Comparison of ENCODE assay signal across 1 cellular context in the genomic region with DNA sequence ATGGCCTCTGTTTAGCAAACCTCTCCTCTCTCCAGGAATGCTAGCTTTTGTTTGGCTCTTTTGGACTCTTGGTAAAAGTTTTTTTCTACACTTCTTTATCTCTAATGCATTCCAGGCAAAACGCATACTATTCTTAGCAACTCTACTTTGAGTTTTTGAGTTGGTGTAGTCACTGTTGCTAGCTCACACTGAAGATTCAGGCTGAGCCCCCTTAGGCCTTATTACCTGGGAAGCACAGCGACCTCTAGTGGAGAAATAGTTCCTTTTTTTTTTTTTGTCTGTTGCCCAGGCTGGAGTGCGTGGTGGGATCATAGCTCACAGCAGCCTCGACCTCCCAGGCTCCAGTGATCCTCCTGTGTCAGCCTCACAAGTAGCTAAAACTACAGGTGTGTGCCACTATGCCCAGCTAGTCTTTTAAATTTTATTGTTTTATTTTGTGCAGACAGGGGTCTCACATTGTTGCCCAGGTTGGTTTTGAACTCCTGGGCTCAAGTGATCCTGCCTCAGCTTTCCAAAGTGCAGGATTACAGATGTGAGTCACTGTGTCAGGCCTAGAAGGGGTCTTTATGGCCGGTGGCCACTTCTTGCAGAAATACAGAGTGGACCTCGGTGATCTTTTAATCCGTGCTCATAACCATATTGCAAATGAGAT.
TF ChIP-seq lines count a peak whose summit lies in the region.

No MANE protein-coding gene starts in this region.

TF ChIP-seq in liver, 16 proteins besides CTCF, POLR2A, EP300 and RAD21 (continued from another document):
- TF ChIP-seq, protein P1, sequence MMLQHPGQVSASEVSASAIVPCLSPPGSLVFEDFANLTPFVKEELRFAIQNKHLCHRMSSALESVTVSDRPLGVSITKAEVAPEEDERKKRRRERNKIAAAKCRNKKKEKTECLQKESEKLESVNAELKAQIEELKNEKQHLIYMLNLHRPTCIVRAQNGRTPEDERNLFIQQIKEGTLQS (IDR thresholded peaks at IDR 0.05), result no peak
- TF ChIP-seq FOXA1 (IDR thresholded peaks at IDR 0.05) (no peak), TAF1 (conservative IDR thresholded peaks at IDR 0.05) (no peak)
